ENCODE assay signal across 31 cellular contexts in the genomic region with DNA sequence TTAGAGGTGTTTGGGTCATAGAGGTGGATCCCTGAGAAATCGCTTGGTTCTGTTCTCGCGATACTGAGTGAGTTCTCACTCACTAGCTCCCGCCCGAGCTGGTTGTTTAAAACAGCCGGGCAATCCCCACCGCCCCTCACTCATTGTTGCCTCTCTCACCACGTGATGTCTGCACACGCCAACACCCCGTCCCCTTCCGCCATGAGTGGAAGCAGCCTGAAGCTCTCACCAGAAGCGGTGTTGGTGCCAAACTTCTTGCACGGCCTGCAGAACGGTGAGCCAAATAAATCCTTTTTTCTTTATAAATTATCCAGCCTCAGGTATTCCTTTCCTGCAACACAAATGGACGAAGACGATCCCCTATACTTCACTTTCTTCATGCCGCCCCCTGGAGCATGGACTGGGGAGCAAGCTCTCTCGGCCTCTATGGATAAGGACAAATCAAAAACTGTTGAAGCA. TPM values are rescaled to one million over a fixed set of nuclear protein-coding genes. Genes with fewer than 3 reads are reported as not detected.
DNase-seq lines count a peak whose midpoint lies in the region; ATAC-seq and TF ChIP-seq lines count a peak whose summit lies in the region.
"Had no signal": no experiment of that assay in that cellular context is flagged by ENCODE, and none has a peak within 500 bp of the region (broad histone marks: within the 10 kb centered on the region; RNA-seq: fewer than 3 reads in every experiment).

No MANE protein-coding gene starts in this region.

- ATAC-seq in HG03521 (IDR thresholded peaks at IDR 0.05; ENCODE audit: unreplicated experiment) (no peak), HG03175 (IDR thresholded peaks at IDR 0.05; ENCODE audit: unreplicated experiment) (no peak)
- ATAC-seq: A549; activated T-helper 17 cell treated with anti-CD3 and anti-CD28 coated beads, Interleukin-2, amount 50 U/mL, for 72 hours; effector memory CD8-positive, alpha-beta T cell; esophagus mucosa; pancreas had no signal

- H3K9me3 Mint-ChIP-seq in glutamatergic neuron (ENCODE audit: unreplicated experiment), result peaks cover 3% of the 10 kb centered on the region
- H3K9me3 Mint-ChIP-seq: activated naive CD4-positive, alpha-beta T cell treated with anti-CD3 and anti-CD28 coated beads, Interleukin-2, amount 50 U/mL, for 24 hours; activated T-helper 17 cell treated with anti-CD3 and anti-CD28 coated beads, Interleukin-2, amount 50 U/mL, for 72 hours; effector memory CD8-positive, alpha-beta T cell; HFFc6 had no signal

- TF ChIP-seq CTCF in glutamatergic neuron (IDR thresholded peaks at IDR 0.05; ENCODE audit: partially characterized antibody, unreplicated experiment) (no peak), GM10266 (IDR thresholded peaks at IDR 0.05; ENCODE audit: control insufficient read depth, insufficient read depth, low read depth, missing control alignments) (no peak), foreskin fibroblast (IDR thresholded peaks at IDR 0.05; ENCODE audit: low read depth, low read length) (no peak)

- no peak overlapping the region for H3K27ac Mint-ChIP-seq in glutamatergic neuron (ENCODE audit: unreplicated experiment)
- H3K27ac Mint-ChIP-seq: activated naive CD4-positive, alpha-beta T cell treated with anti-CD3 and anti-CD28 coated beads, Interleukin-2, amount 50 U/mL, for 24 hours; B cell; effector memory CD8-positive, alpha-beta T cell; HFFc6 had no signal

- H3K27me3 Mint-ChIP-seq in glutamatergic neuron (ENCODE audit: unreplicated experiment), result peaks cover 8% of the 10 kb centered on the region
- H3K27me3 Mint-ChIP-seq: activated naive CD4-positive, alpha-beta T cell treated with anti-CD3 and anti-CD28 coated beads, Interleukin-2, amount 50 U/mL, for 24 hours; activated T-helper 17 cell treated with anti-CD3 and anti-CD28 coated beads, Interleukin-2, amount 50 U/mL, for 72 hours; B cell had no signal

- H3K4me3 ChIP-seq in foreskin fibroblast (ENCODE audit: low read depth in 1 of 2, low read length in 2 of 2), result no peak overlapping the region
- H3K4me3 ChIP-seq: A549, lung, pancreas, SJCRH30, stomach, tibial artery had no signal

- H3K36me3 Mint-ChIP-seq in glutamatergic neuron (ENCODE audit: unreplicated experiment), result peaks cover 5% of the 10 kb centered on the region
- H3K36me3 Mint-ChIP-seq: activated naive CD4-positive, alpha-beta T cell treated with anti-CD3 and anti-CD28 coated beads, Interleukin-2, amount 50 U/mL, for 24 hours had no signal

- H3K4me1 Mint-ChIP-seq in glutamatergic neuron (ENCODE audit: low read depth, unreplicated experiment), result no peaks in the 10 kb centered on the region
- H3K4me1 Mint-ChIP-seq: activated naive CD4-positive, alpha-beta T cell treated with anti-CD3 and anti-CD28 coated beads, Interleukin-2, amount 50 U/mL, for 24 hours; activated T-helper 17 cell treated with anti-CD3 and anti-CD28 coated beads, Interleukin-2, amount 50 U/mL, for 72 hours had no signal

- H3K4me3 Mint-ChIP-seq in glutamatergic neuron (ENCODE audit: unreplicated experiment), result peak overlapping the region; percentile 50
- H3K4me3 Mint-ChIP-seq: activated naive CD4-positive, alpha-beta T cell treated with anti-CD3 and anti-CD28 coated beads, Interleukin-2, amount 50 U/mL, for 24 hours; activated T-helper 17 cell treated with anti-CD3 and anti-CD28 coated beads, Interleukin-2, amount 50 U/mL, for 72 hours; B cell; effector memory CD8-positive, alpha-beta T cell; HFFc6; nephron had no signal

- DNase-seq in ELF-1 (ENCODE audit: low read depth, low spot score) (peak; percentile 28), NCI-H1930 (lab: John Stamatoyannopoulos, UW) (peak; percentile 37 to 58), glutamatergic neuron (no peak), islet precursor cell (peak; percentile 54), GM10266 (ENCODE audit: extremely low spot score) (no peak), foreskin fibroblast (no peak)
- DNase-seq: activated CD4-positive, alpha-beta T cell treated with anti-CD3 and anti-CD28 coated beads, Interleukin-2, amount 50 U/mL, for 4 hours; DMS53; effector memory CD8-positive, alpha-beta T cell; foreskin melanocyte; HFFc6; kidney glomerular epithelial cell; NCI-H1694 treated with DMSO at 0.1 percent for 48 hours; NCI-H2171 treated with DMSO at 0.1 percent for 48 hours; NCI-H510A treated with DMSO at 0.1 percent for 48 hours; pancreas; SJCRH30; small intestine; stimulated activated CD8-positive, alpha-beta memory T cell treated with anti-CD3 and anti-CD28 coated beads, Interleukin-4, amount 100 ng/mL, for 48 hours; stomach; T-helper 1 cell; tibial artery had no signal

RNA-seq across cellular contexts. Expression of gene CCND2, which starts 45.4 kb away (rescaled TPM):
- 98.0 TPM for total RNA-seq in glutamatergic neuron (ENCODE audit: unreplicated experiment)

Comparison
In these comparisons a context has a peak if more than half of its experiments do, and no peak if none do; other contexts are left out.
1. DNase-seq: peak in ELF-1 (single experiment), NCI-H1930 (2 of 2) and islet precursor cell (single experiment); none in glutamatergic neuron (single experiment), GM10266 (single experiment) and foreskin fibroblast (0 of 2).